Comparison of ENCODE assay signal across 19 cellular contexts in genomic region chr1:220367833-220368232, GRCh38.
A peak's percentile ranks its signal among the peaks of the same experiment; 100 is the strongest.
DNase-seq lines count a peak whose midpoint lies in the region; ATAC-seq and TF ChIP-seq lines count a peak whose summit lies in the region.
"Had no signal": no experiment of that assay in that cellular context is flagged by ENCODE, and none has a peak within 500 bp of the region (broad histone marks: within the 10 kb centered on the region; RNA-seq: fewer than 3 reads in every experiment).

No MANE protein-coding gene starts in this region.

- H3K9me2 ChIP-seq in HCT116 (ENCODE audit: insufficient read depth) (no peaks in the 10 kb centered on the region), PC-9 (ENCODE audit: insufficient read depth) (no peaks in the 10 kb centered on the region), hepatocyte (replicated peaks; ENCODE audit: insufficient read depth) (no peaks in the 10 kb centered on the region)

- WGBS in hepatocyte (ENCODE audit: low lambda C conversion rate, missing lambda C conversion rate), result 87% methylated on average over 3 of the region's 3 CpGs

- CTCF ChIA-PET in HCT116 (lab: Charles Lee), result interaction anchor here (0.8 kb wide), 1 partner anchor 365 kb away, joined by 3 read pairs; no protein-coding TSS in a partner anchor
- CTCF ChIA-PET in PC-9 (lab: Charles Lee), result interaction anchor here (0.7 to 1.3 kb wide), 4 partner anchors 31 to 380 kb away, joined by 3 to 5 read pairs (median 4); partner anchors contain the start of gene MTARC2

- H3K9ac ChIP-seq in HCT116 (ENCODE audit: low read length), result no peak overlapping the region
- no peak overlapping the region for H3K9ac ChIP-seq in skeletal muscle tissue (ENCODE audit: low read depth in 1 of 3, low read length in 3 of 3)

- H2AFZ ChIP-seq in HCT116 (ENCODE audit: low read depth, low read length, poor library complexity, severe bottlenecking), result peak overlapping the region; percentile 3
- H2AFZ ChIP-seq in PC-9, result peak overlapping the region; percentile 57
- H2AFZ ChIP-seq in hepatocyte, result no peak overlapping the region

- H3K79me2 ChIP-seq in HCT116 (ENCODE audit: insufficient read depth, low read length) (no peaks in the 10 kb centered on the region), PC-9 (ENCODE audit: low read depth) (no peaks in the 10 kb centered on the region), hepatocyte (no peaks in the 10 kb centered on the region)

- H3K9me3 ChIP-seq in HCT116 (ENCODE audit: control insufficient read depth in 1 of 2, insufficient read depth in 1 of 2, low read depth in 1 of 2, low read length in 2 of 2), result no peaks in the 10 kb centered on the region
- no peaks in the 10 kb centered on the region for H3K9me3 ChIP-seq in PC-9 (ENCODE audit: insufficient read depth, low read depth)
- no peaks in the 10 kb centered on the region for H3K9me3 ChIP-seq in hepatocyte (ENCODE audit: low read depth)
- H3K9me3 ChIP-seq in skeletal muscle tissue (ENCODE audit: control insufficient read depth in 3 of 3, low read length in 3 of 3), result no peaks in the 10 kb centered on the region
- no peaks in the 10 kb centered on the region for H3K9me3 ChIP-seq in Peyer's patch
- H3K9me3 ChIP-seq: SJSA1 had no signal

- no peak for TF ChIP-seq POLR2A in HCT116 (IDR thresholded peaks at IDR 0.05; ENCODE audit: borderline replicate concordance, extremely low read depth, insufficient read depth, insufficient read length)
- TF ChIP-seq POLR2A in Peyer's patch (IDR thresholded peaks at IDR 0.05), result no peak

- no peaks in the 10 kb centered on the region for H4K20me1 ChIP-seq in HCT116 (ENCODE audit: insufficient read depth)
- H4K20me1 ChIP-seq in PC-9 (ENCODE audit: insufficient read depth), result no peaks in the 10 kb centered on the region
- H4K20me1 ChIP-seq in hepatocyte (ENCODE audit: insufficient read depth, poor library complexity, severe bottlenecking), result no peaks in the 10 kb centered on the region

- H3F3A ChIP-seq in PC-9 (ENCODE audit: insufficient read depth, low read depth), result peaks cover 55% of the 10 kb centered on the region

- POLR2A ChIA-PET in HCT116 (lab: Charles Lee) (no interaction called here), PC-9 (lab: Charles Lee; ENCODE audit: unreplicated experiment) (no interaction called here)

- no peak for ATAC-seq in HCT116

- intact Hi-C loops in HCT116 (cut with micrococcal nuclease), result no loop called here
- intact Hi-C loops in PC-9 (cut with micrococcal nuclease; ENCODE audit: unreplicated experiment), result loop anchor here (1.0 kb wide), 3 partner anchors 31 to 64 kb away; no protein-coding TSS in a partner anchor

- H3K27me3 ChIP-seq in HCT116 (ENCODE audit: insufficient read depth, low read length) (no peaks in the 10 kb centered on the region), PC-9 (ENCODE audit: insufficient read depth, low read depth) (no peaks in the 10 kb centered on the region), hepatocyte (no peaks in the 10 kb centered on the region), skeletal muscle tissue (ENCODE audit: control insufficient read depth in 3 of 3, insufficient read depth in 3 of 3, low read length in 3 of 3) (no peaks in the 10 kb centered on the region), Peyer's patch (no peaks in the 10 kb centered on the region)
- H3K27me3 ChIP-seq: SJSA1 had no signal

- H3K4me2 ChIP-seq in HCT116 (ENCODE audit: low read length) (no peak overlapping the region), PC-9 (peak overlapping the region; percentile 72), hepatocyte (no peak overlapping the region)

- TF ChIP-seq CTCF in HCT116 (IDR thresholded peaks at IDR 0.05 in 2 of 3, conservative IDR thresholded peaks at IDR 0.05 in 1 of 3; ENCODE audit: borderline replicate concordance in 1 of 3, insufficient read depth in 1 of 3, low read depth in 2 of 3, low read length in 2 of 3) (no peak), PC-9 (conservative IDR thresholded peaks at IDR 0.05) (no peak), hepatocyte (IDR thresholded peaks at IDR 0.05; ENCODE audit: poor library complexity) (no peak), Peyer's patch (IDR thresholded peaks at IDR 0.05) (no peak)

- H3K27ac ChIP-seq in HCT116 (ENCODE audit: low read depth, low read length) (no peak overlapping the region), PC-9 (peak overlapping the region; percentile 94), hepatocyte (peak overlapping the region; percentile 44), skeletal muscle tissue (ENCODE audit: low read depth, low read length) (peak overlapping the region; percentile 27), Peyer's patch (no peak overlapping the region)
- H3K27ac ChIP-seq: SJSA1 had no signal

- H3K36me3 ChIP-seq in HCT116 (ENCODE audit: control insufficient read depth in 1 of 2, insufficient read depth in 2 of 2, low read length in 2 of 2) (no peaks in the 10 kb centered on the region), PC-9 (ENCODE audit: low read depth) (no peaks in the 10 kb centered on the region), hepatocyte (replicated peaks; ENCODE audit: insufficient read depth, low read depth) (no peaks in the 10 kb centered on the region), skeletal muscle tissue (ENCODE audit: control insufficient read depth in 3 of 3, insufficient read depth in 3 of 3, low read length in 3 of 3) (no peaks in the 10 kb centered on the region), Peyer's patch (no peaks in the 10 kb centered on the region)
- H3K36me3 ChIP-seq: SJSA1 had no signal

- no TSS peak for BruUV-seq in HCT116 (replicated peaks; lab: Mats Ljungman, UMichigan)
- no TSS peak for BruUV-seq in PC-9 (replicated peaks; lab: Mats Ljungman, UMichigan)

- H3K4me1 ChIP-seq in HCT116 (ENCODE audit: control insufficient read depth in 1 of 2, insufficient read depth in 2 of 2, low read length in 2 of 2), result peaks cover 13 to 37% of the 10 kb centered on the region in 2 experiments
- H3K4me1 ChIP-seq in PC-9 (replicated peaks; ENCODE audit: insufficient read depth), result peaks cover 54% of the 10 kb centered on the region
- H3K4me1 ChIP-seq in hepatocyte (ENCODE audit: insufficient read depth), result peaks cover 7% of the 10 kb centered on the region
- H3K4me1 ChIP-seq in skeletal muscle tissue (ENCODE audit: control insufficient read depth in 3 of 3, insufficient read depth in 3 of 3, low read length in 3 of 3), result peaks cover 27 to 28% (median 27%) of the 10 kb centered on the region in 3 donors
- no peaks in the 10 kb centered on the region for H3K4me1 ChIP-seq in Peyer's patch
- H3K4me1 ChIP-seq: SJSA1 had no signal

- H3K4me3 ChIP-seq in HCT116 (replicated peaks in 1 of 2; ENCODE audit: low read depth in 1 of 2, low read length in 2 of 2), result no peak overlapping the region
- H3K4me3 ChIP-seq in PC-9, result peak overlapping the region; percentile 45; the same call in 1 of the 2 replicates
- H3K4me3 ChIP-seq in hepatocyte, result no peak overlapping the region
- no peak overlapping the region for H3K4me3 ChIP-seq in skeletal muscle tissue (ENCODE audit: low read length in 3 of 3)
- no peak overlapping the region for H3K4me3 ChIP-seq in Peyer's patch
- H3K4me3 ChIP-seq: SJSA1 had no signal

- TF ChIP-seq RAD21 in HCT116 (IDR thresholded peaks at IDR 0.05; ENCODE audit: low read depth), result no peak

- DNase-seq in HCT116 (ENCODE audit: low read depth, low spot score), result no peak
- peak in 1 of 2 experiments; percentile 48 for DNase-seq in PC-9
- DNase-seq in hepatocyte (ENCODE audit: low spot score), result no peak
- DNase-seq in Peyer's patch, result no peak
- DNase-seq in SW480 (ENCODE audit: low spot score), result no peak
- no peak for DNase-seq in NCI-H1105 (lab: John Stamatoyannopoulos, UW)
- DNase-seq: ACHN, C1 segment of cervical spinal cord, H9, Kasumi-1, NCI-H1092 treated with DMSO at 0.1 percent for 48 hours, NCI-H1694, NCI-H2081 treated with DMSO at 0.1 percent for 48 hours, NCI-H446 treated with DMSO at 0.1 percent for 48 hours, NCI-H748 treated with DMSO at 0.1 percent for 48 hours, OCI-M1, SW 1271 had no signal

- RAD21 ChIA-PET in HCT116 (lab: Charles Lee; ENCODE audit: low non-redundant PET in 1 of 2, low total read pairs in 2 of 2, uncharacterized antibody in 2 of 2, unreplicated experiment in 2 of 2), result no interaction called here

TF ChIP-seq in HCT116, 20 proteins besides CTCF, POLR2A, EP300 and RAD21:
- TF ChIP-seq EZH2 (IDR thresholded peaks at IDR 0.05) (no peak), FOSL1 (IDR thresholded peaks at IDR 0.05; ENCODE audit: low read depth) (no peak), SIN3A (IDR thresholded peaks at IDR 0.05; ENCODE audit: low read depth) (no peak), CBX3 (IDR thresholded peaks at IDR 0.05; ENCODE audit: low read depth) (no peak), EZH2phosphoT487 (IDR thresholded peaks at IDR 0.05; ENCODE audit: borderline replicate concordance) (no peak)

Comparison
In these comparisons a context has a peak if more than half of its experiments do, and no peak if none do; other contexts are left out.
1. H3K27ac ChIP-seq: peak in PC-9 (single experiment), hepatocyte (single experiment) and skeletal muscle tissue (single experiment); none in HCT116 (single experiment) and Peyer's patch (0 of 4).